8 cellular contexts compared by ENCODE assay signal in genomic region chr2:187497858-187498463, GRCh38. TPM values are rescaled to one million over a fixed set of nuclear protein-coding genes. Genes with fewer than 3 reads are reported as not detected.
DNase-seq lines count a peak whose midpoint lies in the region; TF ChIP-seq lines count a peak whose summit lies in the region.

No MANE protein-coding gene starts in this region.

- H3K9me3 Mint-ChIP-seq in neural progenitor cell, result peaks cover 13% of the 10 kb centered on the region
- H3K9me3 Mint-ChIP-seq in activated CD4-positive, alpha-beta memory T cell treated with anti-CD3 and anti-CD28 coated beads, Interleukin-2, amount 10 ng/mL, durations not matched to agents 7 days and 5 days, result no peaks in the 10 kb centered on the region

- H3K4me2 ChIP-seq in DOHH2 (ENCODE audit: low read length), result no peak overlapping the region
- H3K4me2 ChIP-seq in neural progenitor cell, result no peak overlapping the region

- H3K4me1 ChIP-seq in DOHH2 (ENCODE audit: control insufficient read depth, low read length) (no peaks in the 10 kb centered on the region), neural progenitor cell (peaks cover 9% of the 10 kb centered on the region), ovary (ENCODE audit: insufficient read depth) (no peaks in the 10 kb centered on the region)

- no peaks in the 10 kb centered on the region; the same call in 1 of the 2 replicates for H3K9me3 ChIP-seq in DOHH2 (ENCODE audit: control insufficient read depth, insufficient read depth, low read length)
- H3K9me3 ChIP-seq in neural progenitor cell (ENCODE audit: low read depth), result no peaks in the 10 kb centered on the region
- no peaks in the 10 kb centered on the region for H3K9me3 ChIP-seq in ovary

- POLR2A ChIA-PET in activated CD4-positive, alpha-beta memory T cell treated with anti-CD3 and anti-CD28 coated beads, Interleukin-2, amount 10 ng/mL, durations not matched to agents 7 days and 5 days (lab: Charles Lee), result no interaction called here

- H3K27ac ChIP-seq in DOHH2 (ENCODE audit: low read depth, low read length) (no peak overlapping the region), neural progenitor cell (no peak overlapping the region), ovary (no peak overlapping the region)

- CTCF ChIA-PET in activated CD4-positive, alpha-beta memory T cell treated with anti-CD3 and anti-CD28 coated beads, Interleukin-2, amount 10 ng/mL, durations not matched to agents 7 days and 5 days (lab: Charles Lee), result no interaction called here

- H3K79me2 ChIP-seq in DOHH2 (ENCODE audit: control insufficient read depth, low read length), result no peaks in the 10 kb centered on the region
- H3K79me2 ChIP-seq in neural progenitor cell (ENCODE audit: low read depth), result no peaks in the 10 kb centered on the region

- no peak overlapping the region for H3K4me3 ChIP-seq in DOHH2 (ENCODE audit: low read length)
- H3K4me3 ChIP-seq in LNCaP clone FGC (ENCODE audit: low read depth, low read length), result no peak overlapping the region
- no peak overlapping the region for H3K4me3 ChIP-seq in cardiac fibroblast (replicated peaks in 1 of 2; ENCODE audit: low read depth in 2 of 2, low read length in 2 of 2)
- no peak overlapping the region for H3K4me3 ChIP-seq in neural progenitor cell
- H3K4me3 ChIP-seq in ovary, result no peak overlapping the region

- H3K9ac ChIP-seq in neural progenitor cell, result no peak overlapping the region

- H3K36me3 Mint-ChIP-seq in neural progenitor cell, result peaks cover 15% of the 10 kb centered on the region
- no peaks in the 10 kb centered on the region for H3K36me3 Mint-ChIP-seq in activated CD4-positive, alpha-beta memory T cell treated with anti-CD3 and anti-CD28 coated beads, Interleukin-2, amount 10 ng/mL, durations not matched to agents 7 days and 5 days (ENCODE audit: low read depth)

- WGBS in ovary, 3 donors, result 6 to 12% (median 7%) methylated on average over 1 of the region's 1 CpG

- no peak overlapping the region for H3K4me3 Mint-ChIP-seq in neural progenitor cell
- H3K4me3 Mint-ChIP-seq in activated CD4-positive, alpha-beta memory T cell treated with anti-CD3 and anti-CD28 coated beads, Interleukin-2, amount 10 ng/mL, durations not matched to agents 7 days and 5 days, result no peak overlapping the region

- intact Hi-C loops in ovary (cut with DNase I), result no loop called here

- no peaks in the 10 kb centered on the region for H3K27me3 ChIP-seq in DOHH2 (ENCODE audit: control insufficient read depth, low read length)
- no peaks in the 10 kb centered on the region for H3K27me3 ChIP-seq in neural progenitor cell
- no peaks in the 10 kb centered on the region for H3K27me3 ChIP-seq in ovary

- H3K36me3 ChIP-seq in DOHH2 (ENCODE audit: control insufficient read depth, low read length), result no peaks in the 10 kb centered on the region
- H3K36me3 ChIP-seq in neural progenitor cell, result no peaks in the 10 kb centered on the region
- no peaks in the 10 kb centered on the region for H3K36me3 ChIP-seq in ovary

- H3K27me3 Mint-ChIP-seq in neural progenitor cell (ENCODE audit: insufficient read depth, low read depth), result peaks cover 2% of the 10 kb centered on the region
- peaks cover 5% of the 10 kb centered on the region for H3K27me3 Mint-ChIP-seq in activated CD4-positive, alpha-beta memory T cell treated with anti-CD3 and anti-CD28 coated beads, Interleukin-2, amount 10 ng/mL, durations not matched to agents 7 days and 5 days

- peaks cover 4% of the 10 kb centered on the region for H3K4me1 Mint-ChIP-seq in neural progenitor cell
- no peaks in the 10 kb centered on the region for H3K4me1 Mint-ChIP-seq in activated CD4-positive, alpha-beta memory T cell treated with anti-CD3 and anti-CD28 coated beads, Interleukin-2, amount 10 ng/mL, durations not matched to agents 7 days and 5 days

- H3K27ac Mint-ChIP-seq in neural progenitor cell, result no peak overlapping the region
- H3K27ac Mint-ChIP-seq in activated CD4-positive, alpha-beta memory T cell treated with anti-CD3 and anti-CD28 coated beads, Interleukin-2, amount 10 ng/mL, durations not matched to agents 7 days and 5 days, result no peak overlapping the region

- no peaks in the 10 kb centered on the region for H4K20me1 ChIP-seq in DOHH2 (ENCODE audit: control insufficient read depth, insufficient read depth, low read depth, low read length)
- H4K20me1 ChIP-seq in neural progenitor cell (ENCODE audit: low read depth), result no peaks in the 10 kb centered on the region

- peak; percentile 64 for TF ChIP-seq CTCF in DOHH2 (IDR thresholded peaks at IDR 0.05; ENCODE audit: low read depth, low read length, poor library complexity, severe bottlenecking)
- peak; percentile 42 for TF ChIP-seq CTCF in LNCaP clone FGC (IDR thresholded peaks at IDR 0.05; ENCODE audit: control insufficient read depth, extremely low read depth, insufficient read depth)
- peak; percentile 36 for TF ChIP-seq CTCF in cardiac fibroblast (IDR thresholded peaks at IDR 0.05; ENCODE audit: low read depth, low read length)
- peak; percentile 75 for TF ChIP-seq CTCF in neural progenitor cell (IDR thresholded peaks at IDR 0.05)
- TF ChIP-seq CTCF in ovary (IDR thresholded peaks at IDR 0.05), result no peak

- no peak for DNase-seq in LNCaP clone FGC (ENCODE audit: low read depth)
- DNase-seq in cardiac fibroblast (ENCODE audit: low read depth in 2 of 2), result peak; percentile 27 to 43
- peak; percentile 7 for DNase-seq in neural progenitor cell (ENCODE audit: low spot score)
- no peak for DNase-seq in activated CD4-positive, alpha-beta T cell treated with anti-CD3 and anti-CD28 coated beads for 4 hours
- DNase-seq in activated CD4-positive, alpha-beta memory T cell treated with anti-CD3 and anti-CD28 coated beads, Interleukin-2, amount 10 ng/mL, durations not matched to agents 7 days and 5 days, result no peak
- no peak for DNase-seq in epidermal melanocyte (ENCODE audit: insufficient read length, low spot score)
- DNase-seq in ovary, result no peak

- no peaks in the 10 kb centered on the region for H3F3A ChIP-seq in DOHH2 (ENCODE audit: control insufficient read depth, insufficient read depth)
- H3F3A ChIP-seq in neural progenitor cell (ENCODE audit: low read depth), result peaks cover 18% of the 10 kb centered on the region

- TF ChIP-seq EP300 in ovary (IDR thresholded peaks at IDR 0.05), result no peak

- H3K9me2 ChIP-seq in DOHH2 (replicated peaks; ENCODE audit: control insufficient read depth, low read length), result no peaks in the 10 kb centered on the region

- TF ChIP-seq POLR2A in ovary (IDR thresholded peaks at IDR 0.05), result no peak

- H2AFZ ChIP-seq in neural progenitor cell (replicated peaks), result no peak overlapping the region

RNA-seq across cellular contexts. Expression of gene CALCRL, which starts 49.9 kb away (rescaled TPM):
- 1.3 and 4.8 TPM in 2 replicates for total RNA-seq in neural progenitor cell (ENCODE audit: low replicate concordance)
- total RNA-seq in activated CD4-positive, alpha-beta memory T cell treated with anti-CD3 and anti-CD28 coated beads, Interleukin-2, amount 10 ng/mL, durations not matched to agents 7 days and 5 days, result under 1 TPM; 0.20 to 0.50 TPM
- 10 to 100 TPM; 11.7 to 59.8 (median 31.3) TPM for total RNA-seq in ovary
- polyA plus RNA-seq in ovary, result 10 to 100 TPM; 16.2 to 23.7 TPM

RNA-seq across cellular contexts. Expression of gene TFPI, which starts 56.3 kb away (rescaled TPM):
- total RNA-seq in neural progenitor cell (ENCODE audit: low replicate concordance) (12.9 and 16.6 TPM in 2 replicates), ovary (10 to 100 TPM; 23.3 to 65.0 (median 48.8) TPM)
- total RNA-seq in activated CD4-positive, alpha-beta memory T cell treated with anti-CD3 and anti-CD28 coated beads, Interleukin-2, amount 10 ng/mL, durations not matched to agents 7 days and 5 days, result not detected
- polyA plus RNA-seq in ovary, result 10 to 100 TPM; 31.5 to 98.0 TPM

Comparison
In these comparisons a context has a peak if more than half of its experiments do, and no peak if none do; other contexts are left out.
1. CTCF ChIP-seq: peak in DOHH2 (single experiment), LNCaP clone FGC (single experiment), cardiac fibroblast (single experiment) and neural progenitor cell (single experiment); none in ovary (0 of 3).
2. DNase-seq: peak in cardiac fibroblast (2 of 2) and neural progenitor cell (single experiment); none in LNCaP clone FGC (single experiment), activated CD4-positive, alpha-beta T cell treated with anti-CD3 and anti-CD28 coated beads for 4 hours (0 of 2), activated CD4-positive, alpha-beta memory T cell treated with anti-CD3 and anti-CD28 coated beads, Interleukin-2, amount 10 ng/mL, durations not matched to agents 7 days and 5 days (single experiment), epidermal melanocyte (single experiment) and ovary (0 of 5).
3. RNA of gene TFPI, which starts 56.3 kb away (total RNA-seq): 23.3 to 65.0 TPM in ovary and 12.9 to 16.6 TPM in neural progenitor cell; not detected in activated CD4-positive, alpha-beta memory T cell treated with anti-CD3 and anti-CD28 coated beads, Interleukin-2, amount 10 ng/mL, durations not matched to agents 7 days and 5 days; every median in the first group is over 10 times any median in the second.